14 cellular contexts compared by ENCODE assay signal in the genomic region with DNA sequence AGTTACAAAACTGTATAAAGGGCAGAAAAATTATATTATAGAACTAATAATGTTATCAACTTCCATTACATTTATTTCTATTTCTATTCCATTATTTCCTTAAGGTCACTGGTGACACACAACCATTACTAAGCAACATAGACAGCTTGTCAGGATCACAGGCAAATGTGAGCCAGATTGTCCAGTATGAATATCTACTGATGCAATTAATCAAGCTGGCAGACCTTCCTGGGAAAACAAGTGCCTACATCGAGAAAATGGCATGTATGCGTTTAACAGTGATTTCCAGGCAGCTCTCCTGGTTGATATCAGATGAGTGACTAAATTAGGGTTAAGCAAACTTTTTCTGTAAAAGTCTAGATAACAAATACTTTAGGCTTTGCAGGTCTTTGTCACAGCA. TPM values are rescaled to one million over a fixed set of nuclear protein-coding genes. Genes with fewer than 3 reads are reported as not detected.
DNase-seq lines count a peak whose midpoint lies in the region; TF ChIP-seq lines count a peak whose summit lies in the region.
"Had no signal": no experiment of that assay in that cellular context is flagged by ENCODE, and none has a peak within 500 bp of the region (broad histone marks: within the 10 kb centered on the region; RNA-seq: fewer than 3 reads in every experiment).

No MANE protein-coding gene starts in this region.

- TF ChIP-seq CTCF in fibroblast of the aortic adventitia (IDR thresholded peaks at IDR 0.05; ENCODE audit: insufficient read depth, low read length) = no peak
- TF ChIP-seq CTCF in chondrocyte (IDR thresholded peaks at IDR 0.05) = no peak

- CTCF ChIA-PET in activated CD4-positive, alpha-beta T cell treated with anti-CD3 and anti-CD28 coated beads, Interleukin-2, amount 10 ng/mL, durations not matched to agents 7 days and 5 days (lab: Charles Lee) = no interaction called here

- no peaks in the 10 kb centered on the region for H3K9me3 Mint-ChIP-seq in activated CD4-positive, alpha-beta T cell treated with anti-CD3 and anti-CD28 coated beads, Interleukin-2, amount 10 ng/mL, durations not matched to agents 7 days and 5 days
- no peaks in the 10 kb centered on the region for H3K9me3 Mint-ChIP-seq in chondrocyte (ENCODE audit: low read depth)
- H3K9me3 Mint-ChIP-seq: CD8-positive, alpha-beta T cell had no signal

- no peaks in the 10 kb centered on the region for H3K27me3 Mint-ChIP-seq in activated CD4-positive, alpha-beta T cell treated with anti-CD3 and anti-CD28 coated beads, Interleukin-2, amount 10 ng/mL, durations not matched to agents 7 days and 5 days
- peaks cover 5% of the 10 kb centered on the region for H3K27me3 Mint-ChIP-seq in chondrocyte (ENCODE audit: low read depth)

- DNase-seq in DMS 273 (lab: John Stamatoyannopoulos, UW; ENCODE audit: unreplicated experiment) (peak; percentile 81), NCI-H226 (peak; percentile 85), NCI-H774 (lab: John Stamatoyannopoulos, UW) (peak; percentile 41), fibroblast of the aortic adventitia (ENCODE audit: low read depth) (peak; percentile 90), chondrocyte (ENCODE audit: low spot score) (no peak)
- no peak for DNase-seq in activated CD4-positive, alpha-beta T cell treated with anti-CD3 and anti-CD28 coated beads, Interleukin-2, amount 10 ng/mL, durations not matched to agents 7 days and 5 days
- DNase-seq in stimulated activated CD4-positive, alpha-beta T cell treated with anti-CD3 and anti-CD28 coated beads, Interleukin-4, amount 100 ng/mL, for 4 hours = no peak
- DNase-seq: CD8-positive, alpha-beta T cell; H7; KG1; NCI-H2029; OCI-M1; RPMI8226 had no signal

- H3K36me3 Mint-ChIP-seq in activated CD4-positive, alpha-beta T cell treated with anti-CD3 and anti-CD28 coated beads, Interleukin-2, amount 10 ng/mL, durations not matched to agents 7 days and 5 days (ENCODE audit: low read depth) = no peaks in the 10 kb centered on the region
- H3K36me3 Mint-ChIP-seq in chondrocyte (ENCODE audit: low read depth) = no peaks in the 10 kb centered on the region
- H3K36me3 Mint-ChIP-seq: CD8-positive, alpha-beta T cell had no signal

- H3K4me3 ChIP-seq in fibroblast of the aortic adventitia (ENCODE audit: low read depth, low read length) = no peak overlapping the region

- POLR2A ChIA-PET in activated CD4-positive, alpha-beta T cell treated with anti-CD3 and anti-CD28 coated beads, Interleukin-2, amount 10 ng/mL, durations not matched to agents 7 days and 5 days (lab: Charles Lee) = no interaction called here

- no peak overlapping the region for H3K27ac Mint-ChIP-seq in activated CD4-positive, alpha-beta T cell treated with anti-CD3 and anti-CD28 coated beads, Interleukin-2, amount 10 ng/mL, durations not matched to agents 7 days and 5 days
- no peak overlapping the region for H3K27ac Mint-ChIP-seq in chondrocyte (ENCODE audit: unreplicated experiment)
- H3K27ac Mint-ChIP-seq: CD8-positive, alpha-beta T cell had no signal

- H3K4me3 Mint-ChIP-seq in activated CD4-positive, alpha-beta T cell treated with anti-CD3 and anti-CD28 coated beads, Interleukin-2, amount 10 ng/mL, durations not matched to agents 7 days and 5 days = no peak overlapping the region
- no peak overlapping the region for H3K4me3 Mint-ChIP-seq in chondrocyte (ENCODE audit: unreplicated experiment)
- H3K4me3 Mint-ChIP-seq: CD8-positive, alpha-beta T cell had no signal

- H3K4me1 Mint-ChIP-seq in activated CD4-positive, alpha-beta T cell treated with anti-CD3 and anti-CD28 coated beads, Interleukin-2, amount 10 ng/mL, durations not matched to agents 7 days and 5 days = no peaks in the 10 kb centered on the region
- no peaks in the 10 kb centered on the region for H3K4me1 Mint-ChIP-seq in chondrocyte (ENCODE audit: low read depth)

RNA-seq across cellular contexts. Expression of a gene that starts 36.9 kb away (rescaled TPM):
- 7.1 and 15.5 TPM in 2 replicates for total RNA-seq in fibroblast of the aortic adventitia (ENCODE audit: low replicate concordance)
- total RNA-seq in activated CD4-positive, alpha-beta T cell treated with anti-CD3 and anti-CD28 coated beads, Interleukin-2, amount 10 ng/mL, durations not matched to agents 7 days and 5 days = not detected
- 0.22 TPM in 1 of 3 replicates, not detected in the others for total RNA-seq in chondrocyte
- total RNA-seq: CD8-positive, alpha-beta T cell; H7; M059J had no signal

Comparison
In these comparisons a context has a peak if more than half of its experiments do, and no peak if none do; other contexts are left out.
1. DNase-seq: peak in DMS 273 (single experiment), NCI-H226 (single experiment), NCI-H774 (single experiment) and fibroblast of the aortic adventitia (single experiment); none in activated CD4-positive, alpha-beta T cell treated with anti-CD3 and anti-CD28 coated beads, Interleukin-2, amount 10 ng/mL, durations not matched to agents 7 days and 5 days (single experiment), stimulated activated CD4-positive, alpha-beta T cell treated with anti-CD3 and anti-CD28 coated beads, Interleukin-4, amount 100 ng/mL, for 4 hours (0 of 2) and chondrocyte (single experiment).